In the genomic region with DNA sequence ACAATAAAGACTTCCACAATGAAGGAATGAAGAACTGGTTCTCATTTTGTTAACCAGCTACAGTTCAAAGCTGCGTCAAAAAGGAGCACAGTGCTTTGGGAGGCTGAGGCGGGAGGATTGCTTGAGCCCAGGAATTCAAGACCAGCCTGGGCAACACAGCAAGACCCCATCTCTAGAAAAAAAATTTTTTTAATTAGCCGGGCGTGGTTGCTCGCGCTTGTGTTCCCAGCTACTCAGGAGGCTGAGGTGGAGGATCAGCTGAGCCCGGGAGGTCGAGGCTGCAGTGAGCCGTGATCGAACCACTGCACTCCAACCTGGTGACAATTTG, we compare ENCODE assay signal across 9 cellular contexts. TPM values are rescaled to one million over a fixed set of nuclear protein-coding genes. Genes with fewer than 3 reads are reported as not detected.
DNase-seq lines count a peak whose midpoint lies in the region; ATAC-seq and TF ChIP-seq lines count a peak whose summit lies in the region.
"Had no signal": no experiment of that assay in that cellular context is flagged by ENCODE, and none has a peak within 500 bp of the region (broad histone marks: within the 10 kb centered on the region; RNA-seq: fewer than 3 reads in every experiment).

No MANE protein-coding gene starts in this region.

- H3K9ac ChIP-seq in fibroblast of lung (ENCODE audit: insufficient read depth, low read length) = no peak overlapping the region
- no peak overlapping the region for H3K9ac ChIP-seq in rectal smooth muscle tissue (ENCODE audit: low read length)

- H3K27ac ChIP-seq in fibroblast of lung (ENCODE audit: insufficient read depth, low read length) = no peak overlapping the region
- H3K27ac ChIP-seq in rectal smooth muscle tissue (ENCODE audit: low read depth, low read length) = no peak overlapping the region
- H3K27ac ChIP-seq in body of pancreas = no peak overlapping the region
- H3K27ac ChIP-seq: neutrophil had no signal

- 67 to 74% methylated on average over 10 of the region's 10 CpGs for WGBS in body of pancreas, 2 donors

- ATAC-seq in GM19328 (IDR thresholded peaks at IDR 0.05; ENCODE audit: unreplicated experiment) = no peak
- no peak for ATAC-seq in body of pancreas
- ATAC-seq in HG03097 (IDR thresholded peaks at IDR 0.05; ENCODE audit: low FRiP score, unreplicated experiment) = no peak

- H3K4me3 ChIP-seq in GM12864 (ENCODE audit: low read depth, low read length) (peak overlapping the region; percentile 51; the same call in 1 of the 2 replicates), WI38 (ENCODE audit: low read depth, low read length) (peak overlapping the region; percentile 50), fibroblast of lung (replicated peaks in 1 of 4; ENCODE audit: control extremely low read depth in 1 of 4, insufficient read depth in 1 of 4, low read depth in 3 of 4, low read length in 4 of 4) (peak overlapping the region in 2 of 4 experiments; percentile 37 to 56), rectal smooth muscle tissue (ENCODE audit: low read length) (peak overlapping the region; percentile 52), body of pancreas (no peak overlapping the region)

- H3K4me1 ChIP-seq in fibroblast of lung (ENCODE audit: control insufficient read depth, extremely low read depth, insufficient read depth, low read length) (peaks cover 3% of the 10 kb centered on the region), rectal smooth muscle tissue (ENCODE audit: control insufficient read depth, insufficient read depth, low read length) (peaks cover 3% of the 10 kb centered on the region), body of pancreas (peaks cover 17% of the 10 kb centered on the region)

- H4K20me1 ChIP-seq in fibroblast of lung (ENCODE audit: control insufficient read depth, extremely low read depth, insufficient read depth, low read length) = no peaks in the 10 kb centered on the region

- peak overlapping the region; percentile 90 for H3K4me2 ChIP-seq in fibroblast of lung (ENCODE audit: extremely low read depth, insufficient read depth, low read length)

- DNase-seq in GM12864 (ENCODE audit: low read depth) (no peak), fibroblast of lung (ENCODE audit: low read depth in 2 of 2) (no peak), body of pancreas (no peak), NCI-H2227 (lab: John Stamatoyannopoulos, UW; ENCODE audit: unreplicated experiment) (no peak)

- H2AFZ ChIP-seq in fibroblast of lung (ENCODE audit: low read length) = no peak overlapping the region

- no peaks in the 10 kb centered on the region for H3K79me2 ChIP-seq in fibroblast of lung (ENCODE audit: control insufficient read depth, insufficient read depth, low read length)

- H3K36me3 ChIP-seq in fibroblast of lung (ENCODE audit: control insufficient read depth, insufficient read depth, low read length) (no peaks in the 10 kb centered on the region), rectal smooth muscle tissue (ENCODE audit: control insufficient read depth, insufficient read depth, low read length) (no peaks in the 10 kb centered on the region), body of pancreas (replicated peaks in 1 of 2; ENCODE audit: insufficient read depth in 1 of 2, low read depth in 2 of 2) (no peaks in the 10 kb centered on the region)
- H3K36me3 ChIP-seq: neutrophil had no signal

- TF ChIP-seq CTCF in GM12864 (IDR thresholded peaks at IDR 0.05; ENCODE audit: low read depth, low read length, missing control alignments) (no peak), WI38 (IDR thresholded peaks at IDR 0.05; ENCODE audit: low read depth, low read length) (no peak), fibroblast of lung (conservative IDR thresholded peaks at IDR 0.05 in 1 of 2, IDR thresholded peaks at IDR 0.05 in 1 of 2; ENCODE audit: low read depth in 1 of 2, low read length in 2 of 2) (no peak), body of pancreas (IDR thresholded peaks at IDR 0.05) (no peak)

- TF ChIP-seq POLR2A in body of pancreas (IDR thresholded peaks at IDR 0.05) = no peak

- H3K9me3 ChIP-seq in fibroblast of lung (ENCODE audit: control insufficient read depth, insufficient read depth, low read depth, low read length) (no peaks in the 10 kb centered on the region), body of pancreas (no peaks in the 10 kb centered on the region)
- H3K9me3 ChIP-seq: neutrophil had no signal

- peaks cover 48% of the 10 kb centered on the region for H3K27me3 ChIP-seq in fibroblast of lung (ENCODE audit: control insufficient read depth, insufficient read depth, low read length)
- peaks cover 18% of the 10 kb centered on the region for H3K27me3 ChIP-seq in rectal smooth muscle tissue (ENCODE audit: control insufficient read depth, insufficient read depth, low read length)
- no peaks in the 10 kb centered on the region for H3K27me3 ChIP-seq in body of pancreas

- intact Hi-C loops in body of pancreas (cut with DNase I) = no loop called here

RNA-seq across cellular contexts. Expression of a gene that starts 0.8 kb away (rescaled TPM):
- total RNA-seq in fibroblast of lung (under 0.01 TPM in 1 of 2 replicates, not detected in the other), body of pancreas (1 to 10 TPM in 1 of 2 donors, under 1 TPM in 1; 0.33 to 2.1 TPM)
- polyA plus RNA-seq in fibroblast of lung = 0.02 TPM in 1 of 2 replicates, not detected in the other
- not detected in 2 replicates for polyA plus RNA-seq in fibroblast of lung (2012)
- not detected in 2 replicates for polyA minus RNA-seq in fibroblast of lung (ENCODE audit: low replicate concordance)

RNA-seq across cellular contexts. Expression of a gene that starts 55.5 kb away (rescaled TPM):
- 23.0 and 27.5 TPM in 2 replicates for total RNA-seq in fibroblast of lung
- polyA plus RNA-seq in fibroblast of lung = 25.7 and 26.1 TPM in 2 replicates
- 27.3 and 29.8 TPM in 2 replicates for polyA plus RNA-seq in fibroblast of lung (2012)
- polyA minus RNA-seq in fibroblast of lung (ENCODE audit: low replicate concordance) = 8.3 and 12.6 TPM in 2 replicates
- total RNA-seq in body of pancreas = 10 to 100 TPM; 18.7 to 48.1 TPM

Comparison
In these comparisons a context has a peak if more than half of its experiments do, and no peak if none do; other contexts are left out.
1. H3K4me3 ChIP-seq: peak in GM12864 (single experiment), WI38 (single experiment) and rectal smooth muscle tissue (single experiment); none in body of pancreas (0 of 2).